ENCODE assay signal across 9 cellular contexts in the genomic region with DNA sequence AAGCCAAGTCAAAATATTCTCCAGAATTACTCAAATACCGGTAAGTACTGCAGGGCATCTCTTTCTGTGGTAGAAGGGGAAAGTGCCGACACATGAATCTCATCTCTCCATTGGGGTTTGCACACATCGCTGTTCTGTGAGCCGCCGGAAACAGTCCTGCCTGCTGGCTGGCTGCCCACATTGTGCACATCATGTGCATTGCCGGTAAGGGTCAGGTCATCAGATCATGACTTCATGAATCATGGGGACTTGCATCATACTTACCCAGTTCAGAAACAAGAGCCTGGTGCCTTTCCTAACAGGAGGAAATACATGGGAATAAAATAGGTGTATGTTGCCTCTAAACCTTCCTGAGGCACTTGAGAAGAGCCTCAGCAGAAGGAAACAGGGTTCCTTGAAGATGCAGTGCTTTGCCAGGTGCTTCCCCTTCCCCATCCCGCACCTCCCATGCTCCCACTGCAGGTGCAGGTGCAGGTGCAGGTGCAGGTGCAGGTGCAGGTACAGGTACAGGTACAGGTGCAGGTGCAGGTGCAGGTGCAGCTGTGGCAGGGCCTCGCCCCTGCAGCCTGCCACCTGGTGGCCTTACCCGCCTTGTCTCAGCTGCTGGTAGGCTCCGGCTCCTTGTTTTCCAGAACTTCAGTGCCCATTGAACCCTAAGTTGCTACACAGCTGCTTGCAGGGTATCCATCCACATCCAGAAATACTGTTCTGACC. TPM values are rescaled to one million over a fixed set of nuclear protein-coding genes. Genes with fewer than 3 reads are reported as not detected.
A peak's percentile ranks its signal among the peaks of the same experiment; 100 is the strongest.
DNase-seq lines count a peak whose midpoint lies in the region; TF ChIP-seq lines count a peak whose summit lies in the region.
"Had no signal": no experiment of that assay in that cellular context is flagged by ENCODE, and none has a peak within 500 bp of the region (broad histone marks: within the 10 kb centered on the region; RNA-seq: fewer than 3 reads in every experiment).

No MANE protein-coding gene starts in this region.

- no peak for TF ChIP-seq CTCF in fibroblast of pulmonary artery (IDR thresholded peaks at IDR 0.05; ENCODE audit: low read length, missing control alignments)

- DNase-seq in activated CD4-positive, alpha-beta T cell treated with anti-CD3 and anti-CD28 coated beads for 48 hours, result peak; percentile 36
- DNase-seq in activated CD4-positive, alpha-beta T cell treated with anti-CD3 and anti-CD28 coated beads, Interleukin-2, amount 50 U/mL, for 4 hours, result no peak
- DNase-seq in NCI-H460 (ENCODE audit: extremely low read depth, low read depth) (peak; percentile 9), fibroblast of pulmonary artery (ENCODE audit: low read depth) (peak; percentile 82), NAMALWA (ENCODE audit: low spot score) (no peak), UCSD-AML1 (lab: John Stamatoyannopoulos, UW; ENCODE audit: unreplicated experiment) (no peak), retina (no peak)
- DNase-seq in stimulated activated CD8-positive, alpha-beta memory T cell treated with anti-CD3 and anti-CD28 coated beads, Interleukin-4, amount 100 ng/mL, for 48 hours, result peak; percentile 36

- no peak overlapping the region for H3K4me3 ChIP-seq in fibroblast of pulmonary artery (replicated peaks; ENCODE audit: low read depth, low read length)
- H3K4me3 ChIP-seq: BLaER1 had no signal

RNA-seq across cellular contexts. Expression of a gene that starts 26.5 kb away (rescaled TPM):
- 6.5 and 6.9 TPM in 2 replicates for total RNA-seq in NCI-H460 (2014; rRNA removed; shearing (Covaris generic))
- polyA plus RNA-seq in NCI-H460 (2014; cell fraction: nucleus; rRNA removed), result 0.64 and 1.5 TPM in 2 replicates

Comparison
In these comparisons a context has a peak if more than half of its experiments do, and no peak if none do; other contexts are left out.
1. DNase-seq: peak in activated CD4-positive, alpha-beta T cell treated with anti-CD3 and anti-CD28 coated beads for 48 hours (single experiment), NCI-H460 (single experiment), fibroblast of pulmonary artery (single experiment) and stimulated activated CD8-positive, alpha-beta memory T cell treated with anti-CD3 and anti-CD28 coated beads, Interleukin-4, amount 100 ng/mL, for 48 hours (single experiment); none in activated CD4-positive, alpha-beta T cell treated with anti-CD3 and anti-CD28 coated beads, Interleukin-2, amount 50 U/mL, for 4 hours (0 of 2), NAMALWA (single experiment), UCSD-AML1 (single experiment) and retina (single experiment).